In the genomic region with DNA sequence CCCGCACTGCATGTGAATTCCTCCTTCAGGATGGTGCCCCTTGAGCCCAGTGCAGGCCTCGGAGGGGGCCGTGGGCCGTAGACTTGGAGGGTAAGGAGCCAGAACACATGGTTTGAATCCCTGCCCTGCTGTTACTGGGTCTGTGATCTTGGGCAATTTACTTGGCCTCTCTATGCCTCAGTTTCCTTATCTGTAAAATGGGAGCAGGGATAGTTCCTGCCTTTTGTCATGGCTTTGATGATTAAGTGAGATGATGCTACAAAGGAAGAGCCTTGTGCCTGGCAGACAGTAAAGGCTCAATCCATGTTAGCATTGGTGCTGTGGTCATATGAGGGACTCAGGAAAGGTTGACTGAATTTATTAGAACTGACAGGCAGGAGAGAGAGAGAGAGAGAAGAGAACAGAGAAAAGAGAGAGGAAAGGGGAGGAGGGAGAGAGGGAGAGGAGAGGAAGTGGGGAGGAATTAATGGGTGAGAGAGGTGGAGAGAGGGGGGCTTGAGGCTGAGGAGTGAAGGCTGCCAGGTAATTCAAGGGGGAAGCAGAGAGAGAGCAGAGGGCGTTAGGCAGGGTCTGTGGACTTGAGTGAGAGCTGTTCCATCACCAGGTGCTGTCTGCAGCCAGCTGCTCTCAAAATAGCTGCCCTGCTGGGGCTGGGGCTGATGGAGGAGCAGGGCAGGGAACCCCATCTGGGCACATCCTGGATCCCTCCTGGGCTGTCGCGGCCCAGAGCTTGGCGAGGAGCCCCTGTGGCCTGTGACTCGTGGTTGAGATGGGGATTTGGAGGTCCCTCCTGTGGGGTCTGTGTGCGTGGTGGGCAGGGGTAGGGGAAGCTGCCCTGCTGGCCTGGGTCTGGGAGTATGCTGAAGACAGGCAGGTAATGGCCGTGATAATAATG, we compare ENCODE assay signal across 17 cellular contexts. TPM values are rescaled to one million over a fixed set of nuclear protein-coding genes. Genes with fewer than 3 reads are reported as not detected.
DNase-seq lines count a peak whose midpoint lies in the region; FAIRE-seq and TF ChIP-seq lines count a peak whose summit lies in the region.
"Had no signal": no experiment of that assay in that cellular context is flagged by ENCODE, and none has a peak within 500 bp of the region (broad histone marks: within the 10 kb centered on the region; RNA-seq: fewer than 3 reads in every experiment).

No MANE protein-coding gene starts in this region.

- H3K36me3 Mint-ChIP-seq in astrocyte (ENCODE audit: low read depth, unreplicated experiment) = no peaks in the 10 kb centered on the region

- H3K27ac Mint-ChIP-seq in astrocyte (ENCODE audit: unreplicated experiment) = peak overlapping the region; percentile 35

- H2AK5ac ChIP-seq in neuronal stem cell (ENCODE audit: low read depth, low read length) = no peak overlapping the region

- DNase-seq in NCI-H524 (lab: John Stamatoyannopoulos, UW) (peak; percentile 41 to 56), NCI-H524 treated with DMSO at 0.1 percent for 48 hours (lab: John Stamatoyannopoulos, UW) (no peak), H7 (peak; percentile 63), astrocyte (ENCODE audit: low read depth) (no peak), neuronal stem cell (ENCODE audit: low spot score) (no peak), KBM-7 (no peak), occipital lobe (lab: John Stamatoyannopoulos, UW) (no peak), kidney glomerular epithelial cell (lab: John Stamatoyannopoulos, UW) (no peak)
- DNase-seq: activated CD8-positive, alpha-beta memory T cell treated with anti-CD3 and anti-CD28 coated beads, Interleukin-2, amount 50 U/mL, for 48 hours; activated gamma-delta T cell treated with Interleukin-2 at 50 U/mL for 16 hours; dermis blood vessel endothelial cell; naive B cell; NCI-H1930; NCI-H446 treated with DMSO at 0.1 percent for 48 hours; stimulated activated CD4-positive, alpha-beta T cell treated with anti-CD3 and anti-CD28 coated beads, Interleukin-15, amount 100 ng/mL, for 24 hours had no signal

- no peaks in the 10 kb centered on the region for H3K79me1 ChIP-seq in neuronal stem cell (ENCODE audit: low read depth, low read length)

- no peak overlapping the region for H2BK12ac ChIP-seq in neuronal stem cell (ENCODE audit: low read length)

- no peak overlapping the region for H4K8ac ChIP-seq in neuronal stem cell (ENCODE audit: low read depth, low read length)

- no peak overlapping the region for H3K4me3 Mint-ChIP-seq in astrocyte (ENCODE audit: unreplicated experiment)

- H3K9ac ChIP-seq in astrocyte (ENCODE audit: low read length) (no peak overlapping the region), neuronal stem cell (ENCODE audit: low read depth, low read length, poor library complexity) (peak overlapping the region; percentile 53)

- H3K18ac ChIP-seq in neuronal stem cell (ENCODE audit: low read length) = peak overlapping the region; percentile 44

- no peak for FAIRE-seq in astrocyte (lab: Jason Lieb, UNC)
- FAIRE-seq: endothelial cell of umbilical vein had no signal

- H4K91ac ChIP-seq in neuronal stem cell (ENCODE audit: low read depth, low read length, poor library complexity) = no peak overlapping the region

- H3K79me2 ChIP-seq in astrocyte (ENCODE audit: insufficient read depth, low read length) = no peaks in the 10 kb centered on the region

- H3K4me1 Mint-ChIP-seq in astrocyte (ENCODE audit: low read depth, unreplicated experiment) = peaks cover 19% of the 10 kb centered on the region

- no peaks in the 10 kb centered on the region for H3K9me3 ChIP-seq in astrocyte (ENCODE audit: insufficient read depth, low read depth, low read length)
- H3K9me3 ChIP-seq in neuronal stem cell (replicated peaks in 1 of 2; ENCODE audit: control insufficient read depth in 2 of 2, insufficient read depth in 1 of 2, low read depth in 1 of 2, low read length in 2 of 2) = no peaks in the 10 kb centered on the region

- H3K9me3 Mint-ChIP-seq in astrocyte (ENCODE audit: unreplicated experiment) = no peaks in the 10 kb centered on the region

- H2BK5ac ChIP-seq in neuronal stem cell (ENCODE audit: low read length) = peak overlapping the region; percentile 42

- H2AFZ ChIP-seq in astrocyte (ENCODE audit: low read depth, low read length) (no peak overlapping the region), neuronal stem cell (ENCODE audit: low read length) (no peak overlapping the region)

- H3K4me3 ChIP-seq in H7 (ENCODE audit: insufficient read depth, low read depth, low read length) (no peak overlapping the region), astrocyte (ENCODE audit: insufficient read depth, low read depth, low read length) (no peak overlapping the region), neuronal stem cell (ENCODE audit: low read length in 2 of 2) (no peak overlapping the region)
- H3K4me3 ChIP-seq: cardiac muscle cell had no signal

- H2BK15ac ChIP-seq in neuronal stem cell (ENCODE audit: low read length) = no peak overlapping the region

- no peak overlapping the region for H2BK120ac ChIP-seq in neuronal stem cell (ENCODE audit: low read depth, low read length)

- TF ChIP-seq CTCF in astrocyte (IDR thresholded peaks at IDR 0.05; ENCODE audit: insufficient read depth, low read depth, low read length) = no peak

- H3K14ac ChIP-seq in neuronal stem cell (ENCODE audit: low read length) = peak overlapping the region; percentile 47

- H3K27me3 Mint-ChIP-seq in astrocyte (ENCODE audit: low read depth, unreplicated experiment) = peaks cover 12% of the 10 kb centered on the region
- H3K27me3 Mint-ChIP-seq: naive B cell had no signal

- no peak overlapping the region for H3K4ac ChIP-seq in neuronal stem cell (ENCODE audit: low read length)

- H3K27me3 ChIP-seq in H7 (ENCODE audit: control insufficient read depth, insufficient read depth, low read length) (no peaks in the 10 kb centered on the region; the same call in 1 of the 2 replicates), astrocyte (ENCODE audit: insufficient read depth, low read length) (no peaks in the 10 kb centered on the region), neuronal stem cell (ENCODE audit: control insufficient read depth in 3 of 3, insufficient read depth in 3 of 3, low read depth in 1 of 3, low read length in 3 of 3) (peaks cover 0 to 3% (median 0%) of the 10 kb centered on the region in 3 experiments)
- H3K27me3 ChIP-seq: cardiac muscle cell had no signal

- H3K36me3 ChIP-seq in H7 (replicated peaks; ENCODE audit: control insufficient read depth, insufficient read depth, low read length) (peaks cover 5% of the 10 kb centered on the region), astrocyte (ENCODE audit: insufficient read depth, low read length) (no peaks in the 10 kb centered on the region), neuronal stem cell (replicated peaks in 1 of 2; ENCODE audit: control insufficient read depth in 2 of 2, insufficient read depth in 2 of 2, low read length in 2 of 2) (peaks cover 0 to 7% of the 10 kb centered on the region in 2 donors)
- H3K36me3 ChIP-seq: cardiac muscle cell had no signal

- no peak overlapping the region for H3K23ac ChIP-seq in neuronal stem cell (ENCODE audit: low read depth, low read length, poor library complexity)

- peaks cover 26% of the 10 kb centered on the region for H3K4me1 ChIP-seq in astrocyte (ENCODE audit: insufficient read depth, low read length)
- H3K4me1 ChIP-seq in neuronal stem cell (ENCODE audit: control insufficient read depth in 2 of 2, insufficient read depth in 1 of 2, low read depth in 1 of 2, low read length in 2 of 2) = no peaks in the 10 kb centered on the region

- no peaks in the 10 kb centered on the region for H4K20me1 ChIP-seq in astrocyte (ENCODE audit: insufficient read depth, low read length)

- no CpG with 5 or more reads among the region's 11 CpGs for WGBS in neuronal stem cell (ENCODE audit: extremely low coverage in 2 of 2, insufficient read length in 2 of 2, insufficient replicate concordance in 1 of 2), 2 donors

- in situ Hi-C loops in KBM-7 (cut with MboI; ENCODE audit: low pct_unique_long_range_greater_than_20kb, low sequenced_read_pairs) = no loop called here

- H3K4me2 ChIP-seq in astrocyte (ENCODE audit: low read length) (no peak overlapping the region), neuronal stem cell (ENCODE audit: insufficient read depth, low read length, poor library complexity, severe bottlenecking) (no peak overlapping the region)

- H3K27ac ChIP-seq in astrocyte (ENCODE audit: low read depth, low read length) (no peak overlapping the region), neuronal stem cell (replicated peaks; ENCODE audit: low read length) (no peak overlapping the region)
- H3K27ac ChIP-seq: cardiac muscle cell had no signal

RNA-seq across cellular contexts. Expression of a gene that starts 44.1 kb away (rescaled TPM):
- total RNA-seq in H7 (2014; rRNA removed; shearing (Covaris generic)) = 266 and 322 TPM in 2 replicates
- total RNA-seq in astrocyte (12.6 and 12.8 TPM in 2 replicates), occipital lobe (11.9 TPM)
- 43.8 TPM for polyA plus RNA-seq in neuronal stem cell (2013, experiment 1 of 2)
- polyA plus RNA-seq in neuronal stem cell (2013, experiment 2 of 2) = 41.6 TPM

Comparison
In these comparisons a context has a peak if more than half of its experiments do, and no peak if none do; other contexts are left out.
1. DNase-seq: peak in NCI-H524 (2 of 2) and H7 (single experiment); none in NCI-H524 treated with DMSO at 0.1 percent for 48 hours (single experiment), astrocyte (single experiment), neuronal stem cell (single experiment), KBM-7 (single experiment), occipital lobe (single experiment) and kidney glomerular epithelial cell (single experiment).
2. RNA of a gene that starts 44.1 kb away (total RNA-seq): 266 to 322 TPM in H7; 12.6 to 12.8 TPM in astrocyte and 11.9 TPM in occipital lobe (single experiment); every median in the first group is over 10 times any median in the second.